Comparison of ENCODE assay signal across 8 cellular contexts in genomic region chr4:105472871-105473339, GRCh38. TPM values are rescaled to one million over a fixed set of nuclear protein-coding genes. Genes with fewer than 3 reads are reported as not detected.
A peak's percentile ranks its signal among the peaks of the same experiment; 100 is the strongest.
DNase-seq lines count a peak whose midpoint lies in the region; ATAC-seq and TF ChIP-seq lines count a peak whose summit lies in the region.

No MANE protein-coding gene starts in this region.

- no peak for DNase-seq in WERI-Rb-1
- DNase-seq in sciatic nerve (ENCODE audit: low spot score), result no peak
- DNase-seq in superior temporal gyrus (ENCODE audit: extremely low spot score), result no peak
- no peak for DNase-seq in H4 (ENCODE audit: low spot score)

- H3K36me3 ChIP-seq in WERI-Rb-1, result peaks cover 12% of the 10 kb centered on the region
- no peaks in the 10 kb centered on the region for H3K36me3 ChIP-seq in gastroesophageal sphincter

- no peak for TF ChIP-seq CTCF in GM12875 (IDR thresholded peaks at IDR 0.05; ENCODE audit: borderline replicate concordance, insufficient read depth, low read depth, low read length)
- no peak for TF ChIP-seq CTCF in WERI-Rb-1 (IDR thresholded peaks at IDR 0.05; ENCODE audit: low read depth, low read length)
- no peak for TF ChIP-seq CTCF in gastroesophageal sphincter (IDR thresholded peaks at IDR 0.05)

- WGBS in gastroesophageal sphincter (ENCODE audit: low coverage in 1 of 2), 2 donors, result 1 to 8% methylated on average over 5 to 10 of the region's 20 CpGs

- H3K27me3 ChIP-seq in WERI-Rb-1 (ENCODE audit: insufficient read depth, low read depth, severe bottlenecking) (no peaks in the 10 kb centered on the region), gastroesophageal sphincter (no peaks in the 10 kb centered on the region)

- no peak for TF ChIP-seq EP300 in gastroesophageal sphincter (IDR thresholded peaks at IDR 0.05)

- TF ChIP-seq POLR2A in gastroesophageal sphincter (IDR thresholded peaks at IDR 0.05), result no peak

- H3K4me3 ChIP-seq in GM12875 (ENCODE audit: low read depth, low read length), result peak overlapping the region; percentile 79
- H3K4me3 ChIP-seq in WERI-Rb-1 (ENCODE audit: low read depth, low read length), result peak overlapping the region; percentile 93
- H3K4me3 ChIP-seq in gastroesophageal sphincter, result peak overlapping the region; percentile 88 to 90

- H3K27ac ChIP-seq in WERI-Rb-1 (peak overlapping the region; percentile 93), gastroesophageal sphincter (peak overlapping the region; percentile 97 to 100 (median 99))

- no peaks in the 10 kb centered on the region for H3K9me3 ChIP-seq in WERI-Rb-1 (ENCODE audit: severe bottlenecking)
- no peaks in the 10 kb centered on the region for H3K9me3 ChIP-seq in gastroesophageal sphincter

- H3K4me1 ChIP-seq in gastroesophageal sphincter, result peaks cover 8 to 53% (median 15%) of the 10 kb centered on the region in 3 donors

- intact Hi-C loops in sciatic nerve (cut with DNase I), result no loop called here

- ATAC-seq in HG02763 (IDR thresholded peaks at IDR 0.05; ENCODE audit: unreplicated experiment) (peak; percentile 19), gastroesophageal sphincter (peak; percentile 19), sciatic nerve (peak; percentile 24), HG03095 (IDR thresholded peaks at IDR 0.05; ENCODE audit: unreplicated experiment) (no peak)

RNA-seq across cellular contexts. Expression of gene PPA2, which starts 1.0 kb away (rescaled TPM):
- total RNA-seq in gastroesophageal sphincter (100 to 1,000 TPM in 1 of 4 donors, 10 to 100 TPM in 3; 71.5 to 142 (median 73.0) TPM), sciatic nerve (61.8 TPM)
- 177 and 198 TPM in 2 replicates for total RNA-seq in H4 (2014; rRNA removed; shearing (Covaris generic))
